Comparison of ENCODE assay signal across 24 cellular contexts in genomic region chr7:87511510-87511909, GRCh38. TPM values are rescaled to one million over a fixed set of nuclear protein-coding genes. Genes with fewer than 3 reads are reported as not detected.
DNase-seq lines count a peak whose midpoint lies in the region; ATAC-seq and TF ChIP-seq lines count a peak whose summit lies in the region.
"Had no signal": no experiment of that assay in that cellular context is flagged by ENCODE, and none has a peak within 500 bp of the region (broad histone marks: within the 10 kb centered on the region; RNA-seq: fewer than 3 reads in every experiment).

No MANE protein-coding gene starts in this region.

- H3K36me3 ChIP-seq in parathyroid adenoma (ENCODE audit: control insufficient read depth, insufficient read depth, low read length): no peaks in the 10 kb centered on the region

- peak overlapping the region; percentile 29 for H2AFZ ChIP-seq in parathyroid adenoma
- H2AFZ ChIP-seq: GM23248 had no signal

- H3K9me3 Mint-ChIP-seq in activated CD4-positive, alpha-beta T cell treated with anti-CD3 and anti-CD28 coated beads, Interleukin-2, amount 10 ng/mL, durations not matched to agents 24 days and 14 days: no peaks in the 10 kb centered on the region
- no peaks in the 10 kb centered on the region for H3K9me3 Mint-ChIP-seq in activated naive CD8-positive, alpha-beta T cell treated with anti-CD3 and anti-CD28 coated beads, Interleukin-2, amount 50 U/mL, for 24 hours
- H3K9me3 Mint-ChIP-seq: CD8-positive, alpha-beta memory T cell; H9; IgD-negative memory B cell had no signal

- H3K79me2 ChIP-seq in parathyroid adenoma: no peaks in the 10 kb centered on the region

- H3K27ac ChIP-seq in parathyroid adenoma: no peak overlapping the region
- H3K27ac ChIP-seq: 22Rv1, GM23248, KMS-11 had no signal

- intact Hi-C loops in activated CD4-positive, alpha-beta T cell treated with anti-CD3 and anti-CD28 coated beads, Interleukin-2, amount 10 ng/mL, durations not matched to agents 24 days and 14 days (cut with micrococcal nuclease): no loop called here

- no peaks in the 10 kb centered on the region for H3K36me3 Mint-ChIP-seq in activated CD4-positive, alpha-beta T cell treated with anti-CD3 and anti-CD28 coated beads, Interleukin-2, amount 10 ng/mL, durations not matched to agents 24 days and 14 days (ENCODE audit: low read depth)
- peaks cover 7% of the 10 kb centered on the region for H3K36me3 Mint-ChIP-seq in activated naive CD8-positive, alpha-beta T cell treated with anti-CD3 and anti-CD28 coated beads, Interleukin-2, amount 50 U/mL, for 24 hours (ENCODE audit: low read depth)
- H3K36me3 Mint-ChIP-seq: CD14-positive monocyte, IgD-negative memory B cell had no signal

- no peak overlapping the region for H3K27ac Mint-ChIP-seq in activated CD4-positive, alpha-beta T cell treated with anti-CD3 and anti-CD28 coated beads, Interleukin-2, amount 10 ng/mL, durations not matched to agents 24 days and 14 days
- no peak overlapping the region for H3K27ac Mint-ChIP-seq in activated naive CD8-positive, alpha-beta T cell treated with anti-CD3 and anti-CD28 coated beads, Interleukin-2, amount 50 U/mL, for 24 hours
- H3K27ac Mint-ChIP-seq: B cell, CD14-positive monocyte, H9, IgD-negative memory B cell had no signal

- no peak overlapping the region for H3K4me3 ChIP-seq in parathyroid adenoma (ENCODE audit: low read depth, low read length)
- H3K4me3 ChIP-seq: GM23248 had no signal

- no peaks in the 10 kb centered on the region for H3K4me1 ChIP-seq in parathyroid adenoma

- no peak overlapping the region for H3K4me2 ChIP-seq in parathyroid adenoma (ENCODE audit: low read length)
- H3K4me2 ChIP-seq: KMS-11 had no signal

- peak; percentile 33 for DNase-seq in activated CD4-positive, alpha-beta T cell treated with anti-CD3 and anti-CD28 coated beads, Interleukin-2, amount 10 ng/mL, durations not matched to agents 24 days and 14 days
- no peak for DNase-seq in activated CD4-positive, alpha-beta T cell treated with anti-CD3 and anti-CD28 coated beads for 1 hour
- DNase-seq in activated naive CD8-positive, alpha-beta T cell treated with anti-CD3 and anti-CD28 coated beads, Interleukin-2, amount 50 U/mL, for 24 hours: no peak
- DNase-seq in activated gamma-delta T cell (lab: John Stamatoyannopoulos, UW) (no peak), COLO668 (lab: John Stamatoyannopoulos, UW; ENCODE audit: unreplicated experiment) (no peak)
- DNase-seq in NK-92 treated with Interleukin-12 subunit alpha and Interleukin-12 subunit beta, amount 100 ng/mL, for 24 hours (lab: John Stamatoyannopoulos, UW): no peak
- DNase-seq in stimulated activated naive CD4-positive, alpha-beta T cell (lab: John Stamatoyannopoulos, UW): no peak
- DNase-seq: Calu3; CD8-positive, alpha-beta memory T cell; DMS79 treated with DMSO at 0.1 percent for 48 hours; GM23248; H9; MM.1S; NCI-H2029; NCI-H446; NCI-H526; Right ventricle myocardium superior; RPMI8226 had no signal

- peaks cover 5% of the 10 kb centered on the region for H3K4me1 Mint-ChIP-seq in activated CD4-positive, alpha-beta T cell treated with anti-CD3 and anti-CD28 coated beads, Interleukin-2, amount 10 ng/mL, durations not matched to agents 24 days and 14 days
- H3K4me1 Mint-ChIP-seq in activated naive CD8-positive, alpha-beta T cell treated with anti-CD3 and anti-CD28 coated beads, Interleukin-2, amount 50 U/mL, for 24 hours: peaks cover 5% of the 10 kb centered on the region

- H3K4me3 Mint-ChIP-seq in activated CD4-positive, alpha-beta T cell treated with anti-CD3 and anti-CD28 coated beads, Interleukin-2, amount 10 ng/mL, durations not matched to agents 24 days and 14 days: no peak overlapping the region
- H3K4me3 Mint-ChIP-seq in activated naive CD8-positive, alpha-beta T cell treated with anti-CD3 and anti-CD28 coated beads, Interleukin-2, amount 50 U/mL, for 24 hours: no peak overlapping the region
- H3K4me3 Mint-ChIP-seq: B cell; CD14-positive monocyte; CD8-positive, alpha-beta memory T cell; H9; IgD-negative memory B cell had no signal

- H3K27me3 Mint-ChIP-seq in activated CD4-positive, alpha-beta T cell treated with anti-CD3 and anti-CD28 coated beads, Interleukin-2, amount 10 ng/mL, durations not matched to agents 24 days and 14 days: no peaks in the 10 kb centered on the region
- no peaks in the 10 kb centered on the region for H3K27me3 Mint-ChIP-seq in activated naive CD8-positive, alpha-beta T cell treated with anti-CD3 and anti-CD28 coated beads, Interleukin-2, amount 50 U/mL, for 24 hours
- H3K27me3 Mint-ChIP-seq: B cell, IgD-negative memory B cell had no signal

- no peaks in the 10 kb centered on the region for H3K27me3 ChIP-seq in parathyroid adenoma (ENCODE audit: control insufficient read depth, insufficient read depth, low read length)

- no peak overlapping the region for H3K9ac ChIP-seq in parathyroid adenoma
- H3K9ac ChIP-seq: GM23248, KMS-11 had no signal

- H3K9me3 ChIP-seq in parathyroid adenoma (ENCODE audit: control insufficient read depth, low read length): no peaks in the 10 kb centered on the region

- peak; percentile 42 for ATAC-seq in activated naive CD8-positive, alpha-beta T cell treated with anti-CD3 and anti-CD28 coated beads, Interleukin-2, amount 50 U/mL, for 24 hours

- TF ChIP-seq CTCF in parathyroid adenoma (IDR thresholded peaks at IDR 0.05): no peak

RNA-seq across cellular contexts. Expression of gene ABCB4, which starts 36.0 kb away (rescaled TPM):
- total RNA-seq in activated CD4-positive, alpha-beta T cell treated with anti-CD3 and anti-CD28 coated beads, Interleukin-2, amount 10 ng/mL, durations not matched to agents 24 days and 14 days: not detected in 2 replicates
- total RNA-seq: Calu3 had no signal
